ENCODE assay signal across 23 cellular contexts in the genomic region with DNA sequence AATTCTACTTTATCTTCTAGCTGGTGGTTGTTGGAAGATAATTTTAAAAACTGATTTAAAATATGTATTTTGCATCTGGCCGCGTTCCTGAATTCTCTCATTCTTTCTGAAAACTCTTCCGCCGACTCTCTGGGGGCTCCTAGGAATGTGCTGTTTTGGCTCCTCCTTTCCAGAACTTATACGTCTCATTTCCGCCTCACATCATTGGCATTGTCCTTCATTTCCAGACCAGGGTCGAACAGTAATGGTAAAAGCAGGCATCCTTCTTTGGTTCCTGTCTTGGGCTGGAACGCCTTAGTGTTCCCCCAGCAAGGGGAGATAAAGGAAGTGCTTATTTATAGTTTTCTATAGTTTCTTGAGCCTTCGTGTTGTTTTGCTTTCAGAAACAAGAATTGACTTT. TPM values are rescaled to one million over a fixed set of nuclear protein-coding genes. Genes with fewer than 3 reads are reported as not detected.
DNase-seq lines count a peak whose midpoint lies in the region; ATAC-seq and TF ChIP-seq lines count a peak whose summit lies in the region.
"Had no signal": no experiment of that assay in that cellular context is flagged by ENCODE, and none has a peak within 500 bp of the region (broad histone marks: within the 10 kb centered on the region; RNA-seq: fewer than 3 reads in every experiment).

No MANE protein-coding gene starts in this region.

- 64% methylated on average over 9 of the region's 9 CpGs for WGBS in mammary epithelial cell (ENCODE audit: low coverage, missing lambda C conversion rate)
- WGBS in tibial nerve, 2 donors, result 3 to 6% methylated on average over 9 of the region's 9 CpGs

- H3K27me3 ChIP-seq in breast epithelium (no peaks in the 10 kb centered on the region), mammary epithelial cell (ENCODE audit: insufficient read depth, low read length) (peaks cover 4% of the 10 kb centered on the region), tibial nerve (no peaks in the 10 kb centered on the region)

- no peak for TF ChIP-seq EP300 in tibial nerve (IDR thresholded peaks at IDR 0.05)

- DNase-seq in breast epithelium (ENCODE audit: low spot score in 2 of 2) (no peak), mammary epithelial cell (no peak), Right ventricle myocardium superior (no peak), tibial nerve (ENCODE audit: low spot score in 2 of 2) (no peak), HFFc6 (no peak)
- DNase-seq: activated CD4-positive, alpha-beta T cell treated with anti-CD3 and anti-CD28 coated beads, Interleukin-2, amount 50 U/mL, for 4 hours; activated T-cell treated with anti-CD3 and anti-CD28 coated beads, Interleukin-2, amount 50 U/mL, for 1 hour; central memory CD4-positive, alpha-beta T cell; mucosa of descending colon; NCI-H1105 treated with DMSO at 0.1 percent for 48 hours; occipital lobe; stimulated activated CD4-positive, alpha-beta T cell treated with anti-CD3 and anti-CD28 coated beads, Interleukin-12 subunit alpha, Interleukin-12 subunit beta, amount 100 ng/mL, for 4 hours; stimulated activated naive B cell treated with anti-CD40 and anti-IgM and Interleukin-4, amounts not matched to agents 10 μg/mL and 1 μg/mL and 100 μg/mL, for 72 hours; SW 1271 had no signal

- H3K36me3 ChIP-seq in breast epithelium (no peaks in the 10 kb centered on the region), mammary epithelial cell (ENCODE audit: insufficient read depth, low read length) (no peaks in the 10 kb centered on the region), tibial nerve (no peaks in the 10 kb centered on the region)

- H3K4me1 ChIP-seq in breast epithelium (no peaks in the 10 kb centered on the region), mammary epithelial cell (ENCODE audit: insufficient read depth, low read length) (no peaks in the 10 kb centered on the region), tibial nerve (peaks cover 0 to 48% (median 13%) of the 10 kb centered on the region in 4 donors)

- no peak overlapping the region for H2AFZ ChIP-seq in mammary epithelial cell (ENCODE audit: low read depth, low read length)

- H3K27ac Mint-ChIP-seq in nephron (peak overlapping the region; percentile 90 to 96 (median 91)), HFFc6 (no peak overlapping the region)
- H3K27ac Mint-ChIP-seq: activated naive CD8-positive, alpha-beta T cell; stimulated activated naive B cell treated with anti-CD40 and anti-IgM and Interleukin-4, amounts not matched to agents 10 μg/mL and 1 μg/mL and 100 μg/mL, for 72 hours had no signal

- TF ChIP-seq POLR2A in breast epithelium (IDR thresholded peaks at IDR 0.05) (no peak), tibial nerve (IDR thresholded peaks at IDR 0.05) (no peak)

- peak; percentile 58 for ATAC-seq in Right ventricle myocardium superior (ENCODE audit: poor library complexity)
- ATAC-seq in HG02588 (IDR thresholded peaks at IDR 0.05; ENCODE audit: unreplicated experiment), result no peak
- ATAC-seq in HG03521 (IDR thresholded peaks at IDR 0.05; ENCODE audit: unreplicated experiment), result no peak
- ATAC-seq: K562; mucosa of descending colon; stimulated activated naive B cell treated with anti-CD40 and anti-IgM and Interleukin-4, amounts not matched to agents 10 μg/mL and 1 μg/mL and 100 μg/mL, for 72 hours had no signal

- H3K4me1 Mint-ChIP-seq in nephron, result peaks cover 50% of the 10 kb centered on the region
- H3K4me1 Mint-ChIP-seq in HFFc6 (ENCODE audit: low read depth), result peaks cover 6% of the 10 kb centered on the region; the same call in 1 of the 2 replicates
- H3K4me1 Mint-ChIP-seq: stimulated activated naive B cell treated with anti-CD40 and anti-IgM and Interleukin-4, amounts not matched to agents 10 μg/mL and 1 μg/mL and 100 μg/mL, for 72 hours had no signal

- dilution Hi-C loops in mammary epithelial cell (cut with HindIII; ENCODE audit: low sequenced_read_pairs), result no loop called here

- intact Hi-C loops in breast epithelium (cut with DNase I; ENCODE audit: low total_unique reads) (no loop called here), mammary epithelial cell (cut with micrococcal nuclease) (no loop called here), Right ventricle myocardium superior (cut with DNase I) (no loop called here)

- H3K27me3 Mint-ChIP-seq in nephron (ENCODE audit: low read depth) (no peaks in the 10 kb centered on the region), HFFc6 (ENCODE audit: insufficient read depth) (peaks cover 31% of the 10 kb centered on the region)
- H3K27me3 Mint-ChIP-seq: activated naive CD8-positive, alpha-beta T cell had no signal

- no peaks in the 10 kb centered on the region for H3K9me3 ChIP-seq in breast epithelium
- H3K9me3 ChIP-seq in mammary epithelial cell (replicated peaks; ENCODE audit: insufficient read depth, low read length), result no peaks in the 10 kb centered on the region
- no peaks in the 10 kb centered on the region for H3K9me3 ChIP-seq in tibial nerve
- H3K9me3 ChIP-seq: mucosa of descending colon had no signal

- in situ Hi-C loops in mammary epithelial cell (cut with MboI; ENCODE audit: low sequenced_read_pairs in 2 of 2), result no loop called here

- H3K4me3 Mint-ChIP-seq in nephron (peak overlapping the region in 2 of 3 experiments; percentile 5 to 38), HFFc6 (no peak overlapping the region)
- H3K4me3 Mint-ChIP-seq: activated naive CD8-positive, alpha-beta T cell; stimulated activated naive B cell treated with anti-CD40 and anti-IgM and Interleukin-4, amounts not matched to agents 10 μg/mL and 1 μg/mL and 100 μg/mL, for 72 hours had no signal

- H3K9me3 Mint-ChIP-seq in nephron (no peaks in the 10 kb centered on the region), HFFc6 (no peaks in the 10 kb centered on the region)
- H3K9me3 Mint-ChIP-seq: stimulated activated naive B cell treated with anti-CD40 and anti-IgM and Interleukin-4, amounts not matched to agents 10 μg/mL and 1 μg/mL and 100 μg/mL, for 72 hours had no signal

- no peak overlapping the region for H3K4me2 ChIP-seq in mammary epithelial cell (ENCODE audit: insufficient read depth, low read depth, low read length)

- H4K20me1 ChIP-seq in mammary epithelial cell (ENCODE audit: insufficient read depth, low read length), result no peaks in the 10 kb centered on the region

- TF ChIP-seq CTCF in breast epithelium (IDR thresholded peaks at IDR 0.05) (no peak), mammary epithelial cell (conservative IDR thresholded peaks at IDR 0.05 in 1 of 2, IDR thresholded peaks at IDR 0.05 in 1 of 2; ENCODE audit: extremely low read depth in 1 of 2, insufficient read depth in 1 of 2, low read depth in 1 of 2, low read length in 2 of 2) (no peak), nephron (IDR thresholded peaks at IDR 0.05; ENCODE audit: unreplicated experiment in 3 of 3) (no peak), tibial nerve (IDR thresholded peaks at IDR 0.05) (no peak), HFFc6 (IDR thresholded peaks at IDR 0.05) (no peak)

- BruUV-seq in mammary epithelial cell (replicated peaks; lab: Mats Ljungman, UMichigan), result no TSS peak

- no peaks in the 10 kb centered on the region for H3K79me2 ChIP-seq in mammary epithelial cell (ENCODE audit: insufficient read depth, low read length)

- H3K9ac ChIP-seq in mammary epithelial cell (ENCODE audit: insufficient read depth, low read length), result no peak overlapping the region

- H3K27ac ChIP-seq in breast epithelium (peak overlapping the region; percentile 35 to 61), mammary epithelial cell (ENCODE audit: insufficient read depth, low read depth, low read length) (no peak overlapping the region), tibial nerve (peak overlapping the region; percentile 25 to 77 (median 70))
- H3K27ac ChIP-seq: 22Rv1, HL-60 had no signal

- H3K4me3 ChIP-seq in breast epithelium (no peak overlapping the region), mammary epithelial cell (replicated peaks in 1 of 3; ENCODE audit: insufficient read depth in 1 of 3, low read depth in 2 of 3, low read length in 3 of 3) (no peak overlapping the region), tibial nerve (peak overlapping the region in 1 of 4 donors; percentile 7)
- H3K4me3 ChIP-seq: K562, mucosa of descending colon had no signal

- no peaks in the 10 kb centered on the region for H3K36me3 Mint-ChIP-seq in nephron (ENCODE audit: low read depth)
- H3K36me3 Mint-ChIP-seq in HFFc6 (ENCODE audit: low read depth), result no peaks in the 10 kb centered on the region
- H3K36me3 Mint-ChIP-seq: activated naive CD8-positive, alpha-beta T cell; stimulated activated naive B cell treated with anti-CD40 and anti-IgM and Interleukin-4, amounts not matched to agents 10 μg/mL and 1 μg/mL and 100 μg/mL, for 72 hours had no signal

- CTCF ChIA-PET in mammary epithelial cell (lab: Charles Lee; ENCODE audit: low non-redundant PET), result no interaction called here

RNA-seq across cellular contexts. Expression of gene TNNT3, which starts 10.9 kb away (rescaled TPM):
- 1 to 10 TPM; 3.5 to 8.2 (median 3.6) TPM for total RNA-seq in breast epithelium
- not detected for total RNA-seq in mammary epithelial cell
- polyA plus RNA-seq in mammary epithelial cell, result not detected
- polyA minus RNA-seq in mammary epithelial cell, result not detected
- 35.7 TPM for total RNA-seq in Right ventricle myocardium superior
- total RNA-seq in tibial nerve, result 1 to 10 TPM; 4.4 to 8.6 (median 6.1) TPM
- total RNA-seq in HFFc6 (2021; fragmentation: NEBNext Ultra II Directional; extraction: Animal tissue kit (Norgen Biotek cat#: 25700)), result not detected
- total RNA-seq: K562 had no signal

RNA-seq across cellular contexts. Expression of gene PRR33, which starts 16.9 kb away (rescaled TPM):
- not detected for total RNA-seq in breast epithelium
- total RNA-seq in mammary epithelial cell, result not detected
- polyA plus RNA-seq in mammary epithelial cell, result not detected
- not detected for polyA minus RNA-seq in mammary epithelial cell
- 5.8 TPM for total RNA-seq in Right ventricle myocardium superior
- total RNA-seq in tibial nerve, result not detected
- not detected for total RNA-seq in HFFc6 (2021; fragmentation: NEBNext Ultra II Directional; extraction: Animal tissue kit (Norgen Biotek cat#: 25700))
- total RNA-seq: K562, mucosa of descending colon, occipital lobe, ureter had no signal
- polyA plus RNA-seq: K562, keratinocyte had no signal

RNA-seq across cellular contexts. Expression of gene MRPL23, which starts 38.6 kb away (rescaled TPM):
- total RNA-seq in breast epithelium (100 to 1,000 TPM; 109 to 171 (median 112) TPM), mammary epithelial cell (10 to 100 TPM; 40.8 to 47.3 TPM), Right ventricle myocardium superior (99.3 TPM), tibial nerve (100 to 1,000 TPM in 3 of 4 donors, 10 to 100 TPM in 1; 81.9 to 139 (median 136) TPM)
- polyA plus RNA-seq in mammary epithelial cell, result 87.0 TPM
- 63.9 TPM for polyA minus RNA-seq in mammary epithelial cell
- 100 to 1,000 TPM in 4 of 6 experiments, 10 to 100 TPM in 2; 83.8 to 116 (median 110) TPM for total RNA-seq in HFFc6 (2021; fragmentation: NEBNext Ultra II Directional; extraction: Animal tissue kit (Norgen Biotek cat#: 25700))

RNA-seq across cellular contexts. Expression of gene LSP1, which starts 55.7 kb away (rescaled TPM):
- 10 to 100 TPM; 21.4 to 36.0 (median 23.6) TPM for total RNA-seq in breast epithelium
- total RNA-seq in mammary epithelial cell, result 1 to 10 TPM in 1 of 2 donors, under 1 TPM in 1; 0.17 to 2.0 TPM
- polyA plus RNA-seq in mammary epithelial cell, result not detected
- polyA minus RNA-seq in mammary epithelial cell, result not detected
- 23.0 TPM for total RNA-seq in Right ventricle myocardium superior
- 10 to 100 TPM; 36.9 to 69.0 (median 50.2) TPM for total RNA-seq in tibial nerve
- total RNA-seq in HFFc6 (2021; fragmentation: NEBNext Ultra II Directional; extraction: Animal tissue kit (Norgen Biotek cat#: 25700)), result 1 to 10 TPM in 1 of 6 experiments, under 1 TPM in 3, not detected in 2; 0.18 to 2.6 (median 0.27) TPM
